ENCODE assay signal across 8 cellular contexts in the genomic region with DNA sequence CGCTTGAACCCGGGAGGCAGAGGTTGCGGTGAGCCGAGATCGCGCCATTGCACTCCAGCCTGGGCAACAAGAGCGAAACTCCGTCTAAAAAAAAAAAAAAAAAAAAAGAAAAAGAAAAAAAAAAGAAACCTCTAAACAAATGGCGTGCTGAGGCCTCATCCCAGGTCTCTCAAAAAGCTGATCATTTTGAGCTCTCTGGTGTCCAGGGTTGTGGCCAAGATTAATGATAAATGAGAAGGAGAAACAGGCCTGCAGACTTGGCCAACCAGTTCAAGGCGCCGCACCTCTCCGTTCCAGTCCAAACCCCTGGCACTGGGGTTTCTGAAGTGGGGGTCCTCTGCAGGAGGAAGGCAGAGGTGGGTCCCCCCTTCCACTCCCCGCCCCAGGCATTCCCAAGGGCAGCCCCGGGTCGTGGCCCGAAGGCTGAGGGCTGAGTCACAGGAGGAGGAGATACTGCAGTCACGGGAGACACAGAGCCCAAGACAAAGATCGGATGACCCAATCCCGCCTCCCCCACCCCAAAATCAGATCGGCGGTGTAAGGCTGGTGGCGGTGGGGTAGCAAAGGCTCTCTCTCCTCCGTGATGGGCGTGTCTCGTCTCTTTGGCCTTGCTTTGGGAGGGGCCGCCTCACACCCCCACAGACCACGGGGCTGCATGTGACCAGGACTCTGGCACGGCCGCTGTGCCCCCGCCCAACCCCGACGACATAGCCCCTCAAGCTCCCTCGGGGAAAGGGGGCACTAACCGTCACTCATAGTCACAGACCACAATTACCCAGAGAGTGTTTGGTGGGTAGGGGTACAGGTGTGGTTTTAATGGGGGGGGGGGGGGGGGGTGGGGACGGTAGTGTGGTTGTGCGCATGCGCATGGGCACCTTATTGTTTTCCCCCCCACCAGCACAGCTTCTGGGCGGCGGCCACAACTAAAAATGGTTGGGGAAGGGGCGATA. TPM values are rescaled to one million over a fixed set of nuclear protein-coding genes. Genes with fewer than 3 reads are reported as not detected.
DNase-seq lines count a peak whose midpoint lies in the region; ATAC-seq, FAIRE-seq and TF ChIP-seq lines count a peak whose summit lies in the region.

No MANE protein-coding gene starts in this region.

- no peak overlapping the region for H3K27ac Mint-ChIP-seq in activated naive CD4-positive, alpha-beta T cell treated with anti-CD3 and anti-CD28 coated beads, Interleukin-2, amount 50 U/mL, for 24 hours

- TF ChIP-seq RAD21 in neural cell (conservative IDR thresholded peaks at IDR 0.05) = no peak

- no peak for TF ChIP-seq EP300 in neural cell (conservative IDR thresholded peaks at IDR 0.05; ENCODE audit: poor library complexity, severe bottlenecking)

- H3K9me3 ChIP-seq in neural cell (ENCODE audit: low read length) = no peaks in the 10 kb centered on the region

- peak overlapping the region; percentile 86 for H3K4me3 Mint-ChIP-seq in activated naive CD4-positive, alpha-beta T cell treated with anti-CD3 and anti-CD28 coated beads, Interleukin-2, amount 50 U/mL, for 24 hours

- no peaks in the 10 kb centered on the region for H3K9me2 ChIP-seq in neural cell (ENCODE audit: insufficient read depth, low read length)

- H3K4me3 ChIP-seq in ACC112 (ENCODE audit: low read depth, low read length) (peak overlapping the region; percentile 98), GM08714 (ENCODE audit: low read length) (peak overlapping the region; percentile 63), neural cell (ENCODE audit: low read length) (peak overlapping the region; percentile 80)

- peak overlapping the region; percentile 73 for H2AFZ ChIP-seq in ACC112 (ENCODE audit: low read length, unreplicated experiment)
- peak overlapping the region; percentile 75 for H2AFZ ChIP-seq in neural cell (ENCODE audit: low read depth, low read length)

- peak overlapping the region; percentile 96 for H3K9ac ChIP-seq in neural cell (ENCODE audit: low read length)

- no peaks in the 10 kb centered on the region for H3K9me3 Mint-ChIP-seq in activated naive CD4-positive, alpha-beta T cell treated with anti-CD3 and anti-CD28 coated beads, Interleukin-2, amount 50 U/mL, for 24 hours

- H4K20me1 ChIP-seq in neural cell (ENCODE audit: insufficient read depth) = peaks cover 4% of the 10 kb centered on the region

- H3K4me2 ChIP-seq in neural cell (ENCODE audit: low read length) = peak overlapping the region; percentile 94

- DNase-seq in NCI-H446 treated with DMSO at 0.1 percent for 48 hours (lab: John Stamatoyannopoulos, UW) = peak; percentile 7
- DNase-seq in frontal cortex (ENCODE audit: low spot score in 2 of 2) = peak; percentile 64 to 68

- TF ChIP-seq CTCF in neural cell (IDR thresholded peaks at IDR 0.05; ENCODE audit: poor library complexity, severe bottlenecking) = no peak

- no peak for FAIRE-seq in frontal cortex (lab: Jason Lieb, UNC)

- H3K36me3 Mint-ChIP-seq in activated naive CD4-positive, alpha-beta T cell treated with anti-CD3 and anti-CD28 coated beads, Interleukin-2, amount 50 U/mL, for 24 hours = no peaks in the 10 kb centered on the region

- peaks cover 23% of the 10 kb centered on the region for H3K4me1 ChIP-seq in ACC112 (ENCODE audit: control insufficient read depth, insufficient read depth, low read length, unreplicated experiment)

- H3K27ac ChIP-seq in ACC112 (ENCODE audit: low read depth, low read length) (peak overlapping the region; percentile 85), neural cell (ENCODE audit: low read length) (peak overlapping the region; percentile 95)

- no peaks in the 10 kb centered on the region for H3K27me3 Mint-ChIP-seq in activated naive CD4-positive, alpha-beta T cell treated with anti-CD3 and anti-CD28 coated beads, Interleukin-2, amount 50 U/mL, for 24 hours

- H3K79me2 ChIP-seq in ACC112 (ENCODE audit: control insufficient read depth, insufficient read depth, low read length, unreplicated experiment) (peaks cover 32% of the 10 kb centered on the region), neural cell (replicated peaks; ENCODE audit: insufficient read depth, low read length) (peaks cover 66% of the 10 kb centered on the region)

- H3K36me3 ChIP-seq in ACC112 (ENCODE audit: insufficient read depth, low read length) = peaks cover 17% of the 10 kb centered on the region; the same call in 1 of the 2 replicates
- H3K36me3 ChIP-seq in neural cell (ENCODE audit: insufficient read depth, low read length) = no peaks in the 10 kb centered on the region

- H3K27me3 ChIP-seq in ACC112 (ENCODE audit: insufficient read depth, low read length) = no peaks in the 10 kb centered on the region; the same call in 1 of the 2 replicates
- H3K27me3 ChIP-seq in neural cell (ENCODE audit: insufficient read depth, low read depth, low read length) = no peaks in the 10 kb centered on the region

- ATAC-seq in HG02970 (IDR thresholded peaks at IDR 0.05; ENCODE audit: low FRiP score, unreplicated experiment) (no peak), HG03097 (IDR thresholded peaks at IDR 0.05; ENCODE audit: low FRiP score, unreplicated experiment) (no peak)

- H3F3A ChIP-seq in neural cell (ENCODE audit: insufficient read depth, low read length, poor library complexity, severe bottlenecking) = peaks cover 5% of the 10 kb centered on the region

- peaks cover 36% of the 10 kb centered on the region for H3K4me1 Mint-ChIP-seq in activated naive CD4-positive, alpha-beta T cell treated with anti-CD3 and anti-CD28 coated beads, Interleukin-2, amount 50 U/mL, for 24 hours

TF ChIP-seq in neural cell, 6 proteins besides CTCF, POLR2A, EP300 and RAD21:
- no peak for TF ChIP-seq MXI1 (conservative IDR thresholded peaks at IDR 0.05; ENCODE audit: poor library complexity, severe bottlenecking)
- TF ChIP-seq, protein P1, sequence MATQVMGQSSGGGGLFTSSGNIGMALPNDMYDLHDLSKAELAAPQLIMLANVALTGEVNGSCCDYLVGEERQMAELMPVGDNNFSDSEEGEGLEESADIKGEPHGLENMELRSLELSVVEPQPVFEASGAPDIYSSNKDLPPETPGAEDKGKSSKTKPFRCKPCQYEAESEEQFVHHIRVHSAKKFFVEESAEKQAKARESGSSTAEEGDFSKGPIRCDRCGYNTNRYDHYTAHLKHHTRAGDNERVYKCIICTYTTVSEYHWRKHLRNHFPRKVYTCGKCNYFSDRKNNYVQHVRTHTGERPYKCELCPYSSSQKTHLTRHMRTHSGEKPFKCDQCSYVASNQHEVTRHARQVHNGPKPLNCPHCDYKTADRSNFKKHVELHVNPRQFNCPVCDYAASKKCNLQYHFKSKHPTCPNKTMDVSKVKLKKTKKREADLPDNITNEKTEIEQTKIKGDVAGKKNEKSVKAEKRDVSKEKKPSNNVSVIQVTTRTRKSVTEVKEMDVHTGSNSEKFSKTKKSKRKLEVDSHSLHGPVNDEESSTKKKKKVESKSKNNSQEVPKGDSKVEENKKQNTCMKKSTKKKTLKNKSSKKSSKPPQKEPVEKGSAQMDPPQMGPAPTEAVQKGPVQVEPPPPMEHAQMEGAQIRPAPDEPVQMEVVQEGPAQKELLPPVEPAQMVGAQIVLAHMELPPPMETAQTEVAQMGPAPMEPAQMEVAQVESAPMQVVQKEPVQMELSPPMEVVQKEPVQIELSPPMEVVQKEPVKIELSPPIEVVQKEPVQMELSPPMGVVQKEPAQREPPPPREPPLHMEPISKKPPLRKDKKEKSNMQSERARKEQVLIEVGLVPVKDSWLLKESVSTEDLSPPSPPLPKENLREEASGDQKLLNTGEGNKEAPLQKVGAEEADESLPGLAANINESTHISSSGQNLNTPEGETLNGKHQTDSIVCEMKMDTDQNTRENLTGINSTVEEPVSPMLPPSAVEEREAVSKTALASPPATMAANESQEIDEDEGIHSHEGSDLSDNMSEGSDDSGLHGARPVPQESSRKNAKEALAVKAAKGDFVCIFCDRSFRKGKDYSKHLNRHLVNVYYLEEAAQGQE (IDR thresholded peaks at IDR 0.05; ENCODE audit: borderline replicate concordance) = no peak
- TF ChIP-seq POLR2AphosphoS5 (IDR thresholded peaks at IDR 0.05) = peak; percentile 26
- TF ChIP-seq EZH2 (IDR thresholded peaks at IDR 0.05; ENCODE audit: borderline replicate concordance, insufficient read depth, low read length, poor library complexity, severe bottlenecking) = no peak
- no peak for TF ChIP-seq SMC3 (conservative IDR thresholded peaks at IDR 0.05; ENCODE audit: poor library complexity)
- no peak for TF ChIP-seq TAF1 (IDR thresholded peaks at IDR 0.05; ENCODE audit: low read depth)

RNA-seq across cellular contexts. Expression of gene VAT1, which starts 1.1 kb away (rescaled TPM):
- total RNA-seq in frontal cortex = 77.9 TPM
- polyA plus RNA-seq in neural cell = 151 and 193 TPM in 2 replicates
- polyA minus RNA-seq in neural cell = 225 and 240 TPM in 2 replicates

RNA-seq across cellular contexts. Expression of gene RND2, which starts 4.0 kb away (rescaled TPM):
- total RNA-seq in frontal cortex = 4.5 TPM
- polyA plus RNA-seq in neural cell = 43.8 and 44.1 TPM in 2 replicates
- polyA minus RNA-seq in neural cell = 28.8 and 30.7 TPM in 2 replicates

RNA-seq across cellular contexts. Expression of gene IFI35, which starts 14.5 kb away (rescaled TPM):
- total RNA-seq in frontal cortex = 1.2 TPM
- not detected in 2 replicates for polyA plus RNA-seq in neural cell
- not detected in 2 replicates for polyA minus RNA-seq in neural cell

RNA-seq across cellular contexts. Expression of gene RPL27, which starts 22.8 kb away (rescaled TPM):
- 1,220 TPM for total RNA-seq in frontal cortex
- 1,167 and 1,178 TPM in 2 replicates for polyA plus RNA-seq in neural cell
- 388 and 475 TPM in 2 replicates for polyA minus RNA-seq in neural cell

RNA-seq across cellular contexts. Expression of gene RUNDC1, which starts 40.7 kb away (rescaled TPM):
- total RNA-seq in frontal cortex = 14.3 TPM
- polyA plus RNA-seq in neural cell = 15.1 and 16.3 TPM in 2 replicates
- polyA minus RNA-seq in neural cell = 31.1 and 34.8 TPM in 2 replicates
